Comparison of ENCODE assay signal across 21 cellular contexts in genomic region chr2:117794668-117795067, GRCh38.
"Had no signal": no experiment of that assay in that cellular context is flagged by ENCODE, and none has a peak within 500 bp of the region (broad histone marks: within the 10 kb centered on the region; RNA-seq: fewer than 3 reads in every experiment).

No MANE protein-coding gene starts in this region.

- H3K4me3 ChIP-seq: esophagus squamous epithelium, gastrocnemius medialis, heart left ventricle, left lung, smooth muscle cell, testis had no signal

- H3K9me3 ChIP-seq: esophagus squamous epithelium, gastrocnemius medialis, left lung, testis had no signal

- H3K4me1 Mint-ChIP-seq: activated CD4-positive, alpha-beta T cell treated with anti-CD3 and anti-CD28 coated beads, Interleukin-2, amount 10 ng/mL, durations not matched to agents 24 days and 14 days; activated naive CD4-positive, alpha-beta T cell treated with anti-CD3 and anti-CD28 coated beads, Interleukin-2, amount 10 ng/mL, durations not matched to agents 7 days and 5 days; activated naive CD8-positive, alpha-beta T cell treated with anti-CD3 and anti-CD28 coated beads, Interleukin-2, amount 50 U/mL, for 24 hours; nephron had no signal

- H3K4me1 ChIP-seq: esophagus squamous epithelium, gastrocnemius medialis, heart left ventricle, left lung, testis had no signal

- H3K27me3 Mint-ChIP-seq: type B pancreatic cell had no signal

- H3K4me2 ChIP-seq: smooth muscle cell had no signal

- DNase-seq: activated CD4-positive, alpha-beta T cell treated with anti-CD3 and anti-CD28 coated beads, Interleukin-2, amount 10 ng/mL, durations not matched to agents 24 days and 14 days; activated CD8-positive, alpha-beta T cell treated with anti-CD3 and anti-CD28 coated beads for 36 hours; activated naive CD4-positive, alpha-beta T cell treated with anti-CD3 and anti-CD28 coated beads, Interleukin-2, amount 10 ng/mL, durations not matched to agents 7 days and 5 days; activated naive CD8-positive, alpha-beta T cell treated with anti-CD3 and anti-CD28 coated beads, Interleukin-2, amount 50 U/mL, for 24 hours; activated T-cell treated with anti-CD3 and anti-CD28 coated beads, Interleukin-2, amount 50 U/mL, for 24 hours; anterior cingulate cortex; cerebellar nuclear complex; cortex of kidney; effector CD4-positive, alpha-beta T cell; esophagus squamous epithelium; gastrocnemius medialis; heart left ventricle; left lung; midbrain; stimulated activated CD4-positive, alpha-beta T cell treated with anti-CD3 and anti-CD28 coated beads, Interleukin-4, amount 100 ng/mL, for 1 hour; T1000; testis had no signal

- H3K36me3 ChIP-seq: esophagus squamous epithelium, gastrocnemius medialis, heart left ventricle, left lung had no signal

- H3K27ac ChIP-seq: esophagus squamous epithelium, gastrocnemius medialis, heart left ventricle, left lung, testis had no signal

- H3K36me3 Mint-ChIP-seq: activated naive CD4-positive, alpha-beta T cell treated with anti-CD3 and anti-CD28 coated beads, Interleukin-2, amount 10 ng/mL, durations not matched to agents 7 days and 5 days; type B pancreatic cell had no signal

- H3K27ac Mint-ChIP-seq: activated CD4-positive, alpha-beta T cell treated with anti-CD3 and anti-CD28 coated beads, Interleukin-2, amount 10 ng/mL, durations not matched to agents 24 days and 14 days; activated CD8-positive, alpha-beta T cell treated with anti-CD3 and anti-CD28 coated beads for 36 hours; activated naive CD4-positive, alpha-beta T cell treated with anti-CD3 and anti-CD28 coated beads, Interleukin-2, amount 10 ng/mL, durations not matched to agents 7 days and 5 days; activated naive CD8-positive, alpha-beta T cell treated with anti-CD3 and anti-CD28 coated beads, Interleukin-2, amount 50 U/mL, for 24 hours; activated T-cell treated with anti-CD3 and anti-CD28 coated beads, Interleukin-2, amount 50 U/mL, for 24 hours; activated T-helper 2 cell treated with anti-CD3 and anti-CD28 coated beads, Interferon-gamma antibody, Interleukin-2, Interleukin-4, amounts not matched to agents 10 μg/mL and 5 μg/mL and 100 μg/mL, durations not matched to agents 14 hours and 24 hours and 36 hours; nephron; type B pancreatic cell had no signal

- H3K4me3 Mint-ChIP-seq: activated CD4-positive, alpha-beta T cell treated with anti-CD3 and anti-CD28 coated beads, Interleukin-2, amount 10 ng/mL, durations not matched to agents 24 days and 14 days; activated CD8-positive, alpha-beta T cell treated with anti-CD3 and anti-CD28 coated beads for 36 hours; activated naive CD4-positive, alpha-beta T cell treated with anti-CD3 and anti-CD28 coated beads, Interleukin-2, amount 10 ng/mL, durations not matched to agents 7 days and 5 days; activated naive CD8-positive, alpha-beta T cell treated with anti-CD3 and anti-CD28 coated beads, Interleukin-2, amount 50 U/mL, for 24 hours; activated T-cell treated with anti-CD3 and anti-CD28 coated beads, Interleukin-2, amount 50 U/mL, for 24 hours; nephron; type B pancreatic cell had no signal

- H3K9me3 Mint-ChIP-seq: activated naive CD4-positive, alpha-beta T cell treated with anti-CD3 and anti-CD28 coated beads, Interleukin-2, amount 10 ng/mL, durations not matched to agents 7 days and 5 days; activated T-helper 2 cell treated with anti-CD3 and anti-CD28 coated beads, Interferon-gamma antibody, Interleukin-2, Interleukin-4, amounts not matched to agents 10 μg/mL and 5 μg/mL and 100 μg/mL, durations not matched to agents 14 hours and 24 hours and 36 hours; type B pancreatic cell had no signal

- H3K27me3 ChIP-seq: esophagus squamous epithelium, gastrocnemius medialis, left lung, testis had no signal
